In the genomic region with DNA sequence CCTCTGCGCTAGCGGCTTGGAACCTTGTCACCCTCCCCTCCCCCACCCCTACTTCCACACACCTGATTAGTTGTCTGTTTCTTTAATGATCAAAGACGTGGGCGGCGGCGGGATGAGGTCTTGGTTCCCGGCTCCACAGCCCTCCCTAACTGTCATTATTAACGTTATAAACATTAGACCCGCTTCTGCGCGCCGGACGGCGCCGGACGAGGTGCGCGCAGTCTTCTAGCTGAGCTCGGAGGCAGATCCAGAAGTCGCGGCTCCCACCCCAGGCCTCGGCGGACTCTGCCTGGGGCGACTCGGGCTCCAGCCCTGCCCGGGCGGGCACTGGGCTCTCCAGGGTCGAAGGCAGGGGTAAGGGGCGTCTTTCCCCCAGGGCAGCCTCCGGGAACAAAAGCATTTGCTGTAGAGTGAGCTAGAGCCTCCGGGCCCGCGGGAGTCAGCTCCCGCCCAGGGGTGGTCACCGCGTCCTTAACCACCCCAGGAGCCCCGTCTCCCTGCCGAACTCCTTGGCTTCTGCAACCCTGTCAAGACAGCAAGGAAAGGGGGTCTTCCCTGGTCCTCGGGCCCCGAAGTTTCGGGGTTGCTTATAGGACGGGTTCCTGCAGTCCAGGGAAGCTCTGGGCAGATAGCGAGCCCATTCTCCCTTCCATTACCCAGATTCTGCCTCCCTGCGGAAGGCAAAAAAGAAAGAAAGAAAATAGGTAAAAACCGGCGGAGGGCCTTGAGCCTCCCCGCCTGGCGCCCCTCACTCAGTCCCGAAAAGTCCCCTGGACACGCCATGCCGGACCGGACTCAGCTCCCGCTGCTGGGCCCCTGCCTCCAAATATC, we compare ENCODE assay signal across 8 cellular contexts. TPM values are rescaled to one million over a fixed set of nuclear protein-coding genes. Genes with fewer than 3 reads are reported as not detected.
DNase-seq lines count a peak whose midpoint lies in the region; ATAC-seq, FAIRE-seq and TF ChIP-seq lines count a peak whose summit lies in the region.

No MANE protein-coding gene starts in this region.

- no peak for DNase-seq in GM12892 (ENCODE audit: insufficient read length)
- peak; percentile 11 for DNase-seq in SK-MEL-5 (ENCODE audit: low read depth, low spot score)
- peak; percentile 7 for DNase-seq in germinal center (ENCODE audit: low spot score)
- peak; percentile 67 for DNase-seq in sciatic nerve (ENCODE audit: low spot score)
- DNase-seq in D721Med (ENCODE audit: insufficient read length, low spot score) = no peak

- TF ChIP-seq POLR2A in GM12892 (IDR thresholded peaks at IDR 0.05; ENCODE audit: low read depth, low read length) = no peak

- FAIRE-seq in GM12892 (lab: Jason Lieb, UNC) = peak; percentile 70
- no peak for FAIRE-seq in D721Med (lab: Jason Lieb, UNC)

- intact Hi-C loops in sciatic nerve (cut with DNase I) = loop anchor here (5.0 kb wide), 1 partner anchor 174 kb away; no protein-coding TSS in a partner anchor

- ATAC-seq in sciatic nerve (peak; percentile 66), HG03039 (IDR thresholded peaks at IDR 0.05; ENCODE audit: unreplicated experiment) (no peak), GM19452 (IDR thresholded peaks at IDR 0.05; ENCODE audit: unreplicated experiment) (no peak), GM21360 (IDR thresholded peaks at IDR 0.05; ENCODE audit: unreplicated experiment) (no peak)

- in situ Hi-C loops in SK-MEL-5 (cut with HindIII; ENCODE audit: low pct_unique_long_range_greater_than_20kb, low sequenced_read_pairs) = no loop called here

- no peak for TF ChIP-seq CTCF in D721Med (IDR thresholded peaks at IDR 0.05; ENCODE audit: insufficient read depth, missing control alignments)

RNA-seq across cellular contexts. Expression of gene ISLR2, which starts 2.2 kb away (rescaled TPM):
- 0.95 TPM for polyA plus RNA-seq in GM12892 (2012; ENCODE audit: missing spikeins)
- total RNA-seq in SK-MEL-5 (2014; rRNA removed; shearing (Covaris generic)) = not detected in 2 replicates
- polyA plus RNA-seq in SK-MEL-5 (2015; cell fraction: cytosol; rRNA removed) = 0.07 TPM in 1 of 2 replicates, not detected in the other
- polyA plus RNA-seq in SK-MEL-5 (2015; cell fraction: nucleus; rRNA removed) = not detected in 2 replicates
- 1.5 TPM for total RNA-seq in sciatic nerve

RNA-seq across cellular contexts. Expression of gene ISLR, which starts 45.3 kb away (rescaled TPM):
- polyA plus RNA-seq in GM12892 (2012; ENCODE audit: missing spikeins) = 0.57 TPM
- not detected in 2 replicates for total RNA-seq in SK-MEL-5 (2014; rRNA removed; shearing (Covaris generic))
- polyA plus RNA-seq in SK-MEL-5 (2015; cell fraction: cytosol; rRNA removed) = not detected in 2 replicates
- polyA plus RNA-seq in SK-MEL-5 (2015; cell fraction: nucleus; rRNA removed) = not detected in 2 replicates
- total RNA-seq in sciatic nerve = 120 TPM

RNA-seq across cellular contexts. Expression of gene GOLGA6A, which starts 45.8 kb away (rescaled TPM):
- polyA plus RNA-seq in GM12892 (2012; ENCODE audit: missing spikeins) = 0.08 TPM
- not detected in 2 replicates for total RNA-seq in SK-MEL-5 (2014; rRNA removed; shearing (Covaris generic))
- 0.04 TPM in 1 of 2 replicates, not detected in the other for polyA plus RNA-seq in SK-MEL-5 (2015; cell fraction: cytosol; rRNA removed)
- polyA plus RNA-seq in SK-MEL-5 (2015; cell fraction: nucleus; rRNA removed) = 0.05 and 0.12 TPM in 2 replicates
- total RNA-seq in sciatic nerve = 0.98 TPM

Comparison
In these comparisons a context has a peak if more than half of its experiments do, and no peak if none do; other contexts are left out.
1. DNase-seq: peak in SK-MEL-5 (single experiment), germinal center (single experiment) and sciatic nerve (single experiment); none in GM12892 (single experiment) and D721Med (single experiment).
2. RNA of gene ISLR, which starts 45.3 kb away (total RNA-seq): 120 TPM in sciatic nerve (single experiment); not detected in SK-MEL-5; every median in the first group is over 100 times any median in the second.